In genomic region chr12:55829967-55830600, GRCh38 we compare ENCODE assay signal across 8 cellular contexts. TPM values are rescaled to one million over a fixed set of nuclear protein-coding genes. Genes with fewer than 3 reads are reported as not detected.
DNase-seq lines count a peak whose midpoint lies in the region; ATAC-seq and TF ChIP-seq lines count a peak whose summit lies in the region.

No MANE protein-coding gene starts in this region.

- H3K9me3 Mint-ChIP-seq in activated naive CD8-positive, alpha-beta T cell treated with anti-CD3 and anti-CD28 coated beads, Interleukin-2, amount 10 ng/mL, durations not matched to agents 7 days and 5 days: no peaks in the 10 kb centered on the region

- peaks cover 12% of the 10 kb centered on the region for H3K36me3 Mint-ChIP-seq in activated naive CD8-positive, alpha-beta T cell treated with anti-CD3 and anti-CD28 coated beads, Interleukin-2, amount 10 ng/mL, durations not matched to agents 7 days and 5 days

- no peaks in the 10 kb centered on the region for H3K27me3 Mint-ChIP-seq in activated naive CD8-positive, alpha-beta T cell treated with anti-CD3 and anti-CD28 coated beads, Interleukin-2, amount 10 ng/mL, durations not matched to agents 7 days and 5 days

- DNase-seq in NOMO-1 treated with DMSO at 0.1 percent for 48 hours (lab: John Stamatoyannopoulos, UW; ENCODE audit: unreplicated experiment) (peak; percentile 22), NOMO-1 treated with dmso at 0.1 percent for 144 hours (lab: John Stamatoyannopoulos, UW; ENCODE audit: unreplicated experiment) (no peak), NCI-H748 treated with DMSO at 0.1 percent for 48 hours (lab: John Stamatoyannopoulos, UW) (peak; percentile 74), cardiac muscle cell (ENCODE audit: low read depth in 1 of 2, low spot score in 1 of 2) (peak in 1 of 2 donors; percentile 64), pons (ENCODE audit: low spot score) (peak; percentile 51), NCI-H2196 (lab: John Stamatoyannopoulos, UW; ENCODE audit: unreplicated experiment) (no peak)
- DNase-seq in activated naive CD8-positive, alpha-beta T cell treated with anti-CD3 and anti-CD28 coated beads, Interleukin-2, amount 10 ng/mL, durations not matched to agents 7 days and 5 days: no peak

- POLR2A ChIA-PET in activated naive CD8-positive, alpha-beta T cell treated with anti-CD3 and anti-CD28 coated beads, Interleukin-2, amount 10 ng/mL, durations not matched to agents 7 days and 5 days (lab: Charles Lee): interaction anchor here (0.5 to 3.4 kb wide), 26 partner anchors 10 to 1505 kb away, joined by 3 to 77 read pairs (median 4); partner anchors contain the start of genes COPZ1, DGKA, ORMDL2 and PA2G4

- no peaks in the 10 kb centered on the region for H3K9me3 ChIP-seq in cardiac muscle cell (ENCODE audit: low read depth)

- H3K4me3 Mint-ChIP-seq in activated naive CD8-positive, alpha-beta T cell treated with anti-CD3 and anti-CD28 coated beads, Interleukin-2, amount 10 ng/mL, durations not matched to agents 7 days and 5 days: peak overlapping the region; percentile 99

- H3K36me3 ChIP-seq in cardiac muscle cell: no peaks in the 10 kb centered on the region

- peak overlapping the region; percentile 97 for H3K27ac ChIP-seq in cardiac muscle cell

- no peaks in the 10 kb centered on the region for H3K4me1 ChIP-seq in cardiac muscle cell (ENCODE audit: low read depth)

- TF ChIP-seq CTCF in cardiac muscle cell (IDR thresholded peaks at IDR 0.05; ENCODE audit: low read depth, low read length): no peak

- H3K4me3 ChIP-seq in cardiac muscle cell: peak overlapping the region; percentile 66

- H3K27ac Mint-ChIP-seq in activated naive CD8-positive, alpha-beta T cell treated with anti-CD3 and anti-CD28 coated beads, Interleukin-2, amount 10 ng/mL, durations not matched to agents 7 days and 5 days: peak overlapping the region; percentile 97

- peaks cover 33% of the 10 kb centered on the region for H3K4me1 Mint-ChIP-seq in activated naive CD8-positive, alpha-beta T cell treated with anti-CD3 and anti-CD28 coated beads, Interleukin-2, amount 10 ng/mL, durations not matched to agents 7 days and 5 days

- peak; percentile 16 for ATAC-seq in HG02623 (IDR thresholded peaks at IDR 0.05; ENCODE audit: unreplicated experiment)
- peak; percentile 41 for ATAC-seq in activated naive CD8-positive, alpha-beta T cell treated with anti-CD3 and anti-CD28 coated beads, Interleukin-2, amount 10 ng/mL, durations not matched to agents 7 days and 5 days (ENCODE audit: low read depth)

- no peaks in the 10 kb centered on the region for H3K27me3 ChIP-seq in cardiac muscle cell

RNA-seq across cellular contexts. Expression of gene DNAJC14, which starts 0.7 kb away (rescaled TPM):
- total RNA-seq in activated naive CD8-positive, alpha-beta T cell treated with anti-CD3 and anti-CD28 coated beads, Interleukin-2, amount 10 ng/mL, durations not matched to agents 7 days and 5 days: 10 to 100 TPM; 32.3 to 37.9 TPM
- 35.1 and 35.2 TPM in 2 replicates for total RNA-seq in cardiac muscle cell
- polyA plus RNA-seq in cardiac muscle cell: 26.2 and 29.5 TPM in 2 replicates

RNA-seq across cellular contexts. Expression of gene ORMDL2, which starts 12.2 kb away (rescaled TPM):
- 10 to 100 TPM; 43.4 to 45.4 TPM for total RNA-seq in activated naive CD8-positive, alpha-beta T cell treated with anti-CD3 and anti-CD28 coated beads, Interleukin-2, amount 10 ng/mL, durations not matched to agents 7 days and 5 days
- 9.0 and 9.4 TPM in 2 replicates for total RNA-seq in cardiac muscle cell
- 54.3 and 58.9 TPM in 2 replicates for polyA plus RNA-seq in cardiac muscle cell

RNA-seq across cellular contexts. Expression of gene SARNP, which starts 12.6 kb away (rescaled TPM):
- 10 to 100 TPM; 80.6 to 82.4 TPM for total RNA-seq in activated naive CD8-positive, alpha-beta T cell treated with anti-CD3 and anti-CD28 coated beads, Interleukin-2, amount 10 ng/mL, durations not matched to agents 7 days and 5 days
- total RNA-seq in cardiac muscle cell: 131 and 197 TPM in 2 replicates
- 227 and 236 TPM in 2 replicates for polyA plus RNA-seq in cardiac muscle cell

RNA-seq across cellular contexts. Expression of gene MMP19, which starts 12.7 kb away (rescaled TPM):
- 1 to 10 TPM in 1 of 2 experiments, under 1 TPM in 1; 0.89 to 1.7 TPM for total RNA-seq in activated naive CD8-positive, alpha-beta T cell treated with anti-CD3 and anti-CD28 coated beads, Interleukin-2, amount 10 ng/mL, durations not matched to agents 7 days and 5 days
- 0.39 TPM in 1 of 2 replicates, not detected in the other for total RNA-seq in cardiac muscle cell
- polyA plus RNA-seq in cardiac muscle cell: 0.24 and 1.4 TPM in 2 replicates

Comparison
In these comparisons a context has a peak if more than half of its experiments do, and no peak if none do; other contexts are left out.
1. DNase-seq: peak in NOMO-1 treated with DMSO at 0.1 percent for 48 hours (single experiment), NCI-H748 treated with DMSO at 0.1 percent for 48 hours (single experiment) and pons (single experiment); none in NOMO-1 treated with dmso at 0.1 percent for 144 hours (single experiment), activated naive CD8-positive, alpha-beta T cell treated with anti-CD3 and anti-CD28 coated beads, Interleukin-2, amount 10 ng/mL, durations not matched to agents 7 days and 5 days (single experiment) and NCI-H2196 (single experiment).